ENCODE assay signal across 15 cellular contexts in the genomic region with DNA sequence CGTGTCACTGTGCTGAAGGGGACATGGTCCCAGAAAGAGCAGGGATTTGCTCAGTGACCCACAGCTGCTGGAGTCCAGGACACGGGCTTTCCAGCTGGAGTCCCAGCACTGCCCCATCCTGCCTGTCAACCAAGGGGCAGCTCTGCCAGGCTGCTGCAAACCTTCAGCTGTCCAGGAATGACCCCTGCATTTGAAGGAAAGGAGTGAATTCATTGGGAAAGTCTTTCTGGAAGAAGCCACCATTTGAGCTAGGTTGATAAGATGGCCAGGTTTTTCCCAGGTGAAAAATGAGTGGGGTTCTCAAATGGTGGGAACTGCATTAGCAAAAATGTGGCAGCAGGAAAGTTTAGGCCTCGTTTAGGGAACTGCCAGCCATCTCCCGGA. TPM values are rescaled to one million over a fixed set of nuclear protein-coding genes. Genes with fewer than 3 reads are reported as not detected.
DNase-seq lines count a peak whose midpoint lies in the region; ATAC-seq and TF ChIP-seq lines count a peak whose summit lies in the region.
"Had no signal": no experiment of that assay in that cellular context is flagged by ENCODE, and none has a peak within 500 bp of the region (broad histone marks: within the 10 kb centered on the region; RNA-seq: fewer than 3 reads in every experiment).

No MANE protein-coding gene starts in this region.

- TF ChIP-seq CTCF in upper lobe of left lung (IDR thresholded peaks at IDR 0.05) = no peak

- 70% methylated on average over 4 of the region's 4 CpGs for WGBS in right cardiac atrium
- 87 to 92% methylated on average over 4 of the region's 4 CpGs for WGBS in upper lobe of left lung, 2 donors

- peak overlapping the region; percentile 10 for H3K4me3 Mint-ChIP-seq in activated T-cell treated with anti-CD3 and anti-CD28 coated beads, Interleukin-2, amount 50 U/mL, for 24 hours
- no peak overlapping the region for H3K4me3 Mint-ChIP-seq in activated CD4-positive, alpha-beta memory T cell treated with anti-CD3 and anti-CD28 coated beads for 36 hours
- peak overlapping the region; percentile 80 for H3K4me3 Mint-ChIP-seq in stimulated activated effector memory CD8-positive, alpha-beta T cell treated with anti-CD3 and anti-CD28 coated beads, Interleukin-12 subunit alpha, Interleukin-12 subunit beta, amount 100 ng/mL, for 72 hours

- peaks cover 88% of the 10 kb centered on the region for H3K36me3 Mint-ChIP-seq in activated T-cell treated with anti-CD3 and anti-CD28 coated beads, Interleukin-2, amount 50 U/mL, for 24 hours (ENCODE audit: low read depth)
- peaks cover 31% of the 10 kb centered on the region for H3K36me3 Mint-ChIP-seq in activated CD4-positive, alpha-beta memory T cell treated with anti-CD3 and anti-CD28 coated beads for 36 hours
- H3K36me3 Mint-ChIP-seq in stimulated activated effector memory CD8-positive, alpha-beta T cell treated with anti-CD3 and anti-CD28 coated beads, Interleukin-12 subunit alpha, Interleukin-12 subunit beta, amount 100 ng/mL, for 72 hours = peaks cover 94% of the 10 kb centered on the region

- no peak for DNase-seq in activated T-cell treated with anti-CD3 and anti-CD28 coated beads, Interleukin-2, amount 50 U/mL, for 24 hours
- DNase-seq in activated T-cell treated with anti-CD3 and anti-CD28 coated beads, Interleukin-2, amount 50 U/mL, for 48 hours = no peak
- no peak for DNase-seq in activated CD4-positive, alpha-beta memory T cell treated with anti-CD3 and anti-CD28 coated beads for 36 hours
- no peak for DNase-seq in right cardiac atrium
- no peak for DNase-seq in stimulated activated effector memory CD8-positive, alpha-beta T cell treated with anti-CD3 and anti-CD28 coated beads, Interleukin-12 subunit alpha, Interleukin-12 subunit beta, amount 100 ng/mL, for 72 hours (ENCODE audit: low spot score in 2 of 2)
- no peak for DNase-seq in upper lobe of left lung
- no peak for DNase-seq in anterior cingulate cortex (lab: John Stamatoyannopoulos, UW)
- DNase-seq: activated naive CD4-positive, alpha-beta T cell treated with anti-CD3 and anti-CD28 coated beads, Interleukin-2, amount 50 U/mL, for 16 hours; GM23248; NCI-H2081 treated with DMSO at 0.1 percent for 48 hours; stimulated activated CD8-positive, alpha-beta memory T cell treated with anti-CD3 and anti-CD28 coated beads, Interleukin-4, amount 100 ng/mL, for 48 hours had no signal

- TF ChIP-seq POLR2A in upper lobe of left lung (IDR thresholded peaks at IDR 0.05) = no peak

- intact Hi-C loops in activated CD4-positive, alpha-beta memory T cell treated with anti-CD3 and anti-CD28 coated beads for 36 hours (cut with micrococcal nuclease) = no loop called here
- intact Hi-C loops in right cardiac atrium (cut with DNase I) = no loop called here

- H3K9me3 Mint-ChIP-seq in activated T-cell treated with anti-CD3 and anti-CD28 coated beads, Interleukin-2, amount 50 U/mL, for 24 hours = no peaks in the 10 kb centered on the region
- no peaks in the 10 kb centered on the region for H3K9me3 Mint-ChIP-seq in activated CD4-positive, alpha-beta memory T cell treated with anti-CD3 and anti-CD28 coated beads for 36 hours
- H3K9me3 Mint-ChIP-seq in stimulated activated effector memory CD8-positive, alpha-beta T cell treated with anti-CD3 and anti-CD28 coated beads, Interleukin-12 subunit alpha, Interleukin-12 subunit beta, amount 100 ng/mL, for 72 hours = no peaks in the 10 kb centered on the region

- H3K4me1 ChIP-seq in right cardiac atrium (ENCODE audit: control insufficient read depth, insufficient read depth, low read length) (peaks cover 2% of the 10 kb centered on the region), upper lobe of left lung (peaks cover 18 to 37% (median 27%) of the 10 kb centered on the region in 4 donors)

- H3K4me1 Mint-ChIP-seq in activated T-cell treated with anti-CD3 and anti-CD28 coated beads, Interleukin-2, amount 50 U/mL, for 24 hours (ENCODE audit: low read depth) = peaks cover 43% of the 10 kb centered on the region
- H3K4me1 Mint-ChIP-seq in activated CD4-positive, alpha-beta memory T cell treated with anti-CD3 and anti-CD28 coated beads for 36 hours (ENCODE audit: low read depth) = peaks cover 30% of the 10 kb centered on the region
- peaks cover 82% of the 10 kb centered on the region for H3K4me1 Mint-ChIP-seq in stimulated activated effector memory CD8-positive, alpha-beta T cell treated with anti-CD3 and anti-CD28 coated beads, Interleukin-12 subunit alpha, Interleukin-12 subunit beta, amount 100 ng/mL, for 72 hours

- H3K4me3 ChIP-seq in right cardiac atrium (ENCODE audit: low read length) (no peak overlapping the region), upper lobe of left lung (no peak overlapping the region)
- H3K4me3 ChIP-seq: GM23248, SK-N-MC had no signal

- CTCF ChIA-PET in activated CD4-positive, alpha-beta memory T cell treated with anti-CD3 and anti-CD28 coated beads for 36 hours (lab: Charles Lee) = interaction anchor here (4.8 to 10.1 kb wide), 3 partner anchors 8 to 45 kb away, joined by 66 to 126 read pairs (median 77); partner anchors contain the start of genes EHBP1L1, FAM89B and ZNRD2

- ATAC-seq in right cardiac atrium (no peak), GM19395 (IDR thresholded peaks at IDR 0.05; ENCODE audit: unreplicated experiment) (no peak), upper lobe of left lung (ENCODE audit: low FRiP score in 2 of 2) (no peak)
- ATAC-seq in stimulated activated effector memory CD8-positive, alpha-beta T cell treated with anti-CD3 and anti-CD28 coated beads, Interleukin-12 subunit alpha, Interleukin-12 subunit beta, amount 100 ng/mL, for 72 hours = no peak

- H3K27ac Mint-ChIP-seq in activated T-cell treated with anti-CD3 and anti-CD28 coated beads, Interleukin-2, amount 50 U/mL, for 24 hours = peak overlapping the region; percentile 77
- H3K27ac Mint-ChIP-seq in activated CD4-positive, alpha-beta memory T cell treated with anti-CD3 and anti-CD28 coated beads for 36 hours = peak overlapping the region; percentile 62
- H3K27ac Mint-ChIP-seq in stimulated activated effector memory CD8-positive, alpha-beta T cell treated with anti-CD3 and anti-CD28 coated beads, Interleukin-12 subunit alpha, Interleukin-12 subunit beta, amount 100 ng/mL, for 72 hours = peak overlapping the region; percentile 96

- H3K36me3 ChIP-seq in upper lobe of left lung = peaks cover 0 to 71% (median 46%) of the 10 kb centered on the region in 4 donors

- H3K27ac ChIP-seq in right cardiac atrium (ENCODE audit: low read length) = peak overlapping the region; percentile 64
- H3K27ac ChIP-seq in upper lobe of left lung = peak overlapping the region in 2 of 4 donors; percentile 45 to 81
- H3K27ac ChIP-seq: GM23248, HL-60, SK-N-MC had no signal

- TF ChIP-seq EP300 in upper lobe of left lung (IDR thresholded peaks at IDR 0.05) = no peak

- POLR2A ChIA-PET in activated CD4-positive, alpha-beta memory T cell treated with anti-CD3 and anti-CD28 coated beads for 36 hours (lab: Charles Lee) = interaction anchor here (0.9 to 5.9 kb wide), 3 partner anchors 10 to 29 kb away, joined by 3 to 68 read pairs (median 3); partner anchors contain the start of genes EHBP1L1 and PCNX3

- H3K27me3 Mint-ChIP-seq in activated T-cell treated with anti-CD3 and anti-CD28 coated beads, Interleukin-2, amount 50 U/mL, for 24 hours = no peaks in the 10 kb centered on the region
- H3K27me3 Mint-ChIP-seq in activated CD4-positive, alpha-beta memory T cell treated with anti-CD3 and anti-CD28 coated beads for 36 hours = no peaks in the 10 kb centered on the region

- H3K9me3 ChIP-seq in right cardiac atrium (ENCODE audit: control insufficient read depth, low read length) (no peaks in the 10 kb centered on the region), upper lobe of left lung (no peaks in the 10 kb centered on the region)

- no peaks in the 10 kb centered on the region for H3K27me3 ChIP-seq in right cardiac atrium (ENCODE audit: control insufficient read depth, insufficient read depth)
- H3K27me3 ChIP-seq in upper lobe of left lung = no peaks in the 10 kb centered on the region

RNA-seq across cellular contexts. Expression of gene KCNK7, which starts 9.4 kb away (rescaled TPM):
- under 1 TPM; 0.29 to 0.31 TPM for total RNA-seq in activated CD4-positive, alpha-beta memory T cell treated with anti-CD3 and anti-CD28 coated beads for 36 hours
- total RNA-seq in right cardiac atrium = under 1 TPM; 0.28 to 0.88 (median 0.55) TPM
- 0.18 TPM for polyA plus RNA-seq in right cardiac atrium
- 1 to 10 TPM in 4 of 6 donors, under 1 TPM in 1, not detected in 1; 0.59 to 3.7 (median 1.7) TPM for total RNA-seq in upper lobe of left lung
- total RNA-seq: GM23248, kidney epithelial cell had no signal
- polyA plus RNA-seq: GM23248 had no signal

RNA-seq across cellular contexts. Expression of gene EHBP1L1, which starts 10.4 kb away (rescaled TPM):
- 100 to 1,000 TPM; 137 to 141 TPM for total RNA-seq in activated CD4-positive, alpha-beta memory T cell treated with anti-CD3 and anti-CD28 coated beads for 36 hours
- total RNA-seq in right cardiac atrium (10 to 100 TPM; 43.9 to 80.2 (median 48.2) TPM), upper lobe of left lung (100 to 1,000 TPM in 4 of 6 donors, 10 to 100 TPM in 2; 70.4 to 220 (median 133) TPM)
- 35.7 TPM for polyA plus RNA-seq in right cardiac atrium

RNA-seq across cellular contexts. Expression of gene FAM89B, which starts 13.9 kb away (rescaled TPM):
- 10 to 100 TPM; 25.3 to 28.3 TPM for total RNA-seq in activated CD4-positive, alpha-beta memory T cell treated with anti-CD3 and anti-CD28 coated beads for 36 hours
- total RNA-seq in right cardiac atrium (10 to 100 TPM; 40.5 to 46.6 (median 45.9) TPM), upper lobe of left lung (10 to 100 TPM; 27.9 to 65.8 (median 45.3) TPM)
- 43.0 TPM for polyA plus RNA-seq in right cardiac atrium

RNA-seq across cellular contexts. Expression of gene ZNRD2, which starts 16.0 kb away (rescaled TPM):
- 10 to 100 TPM; 48.1 to 51.1 TPM for total RNA-seq in activated CD4-positive, alpha-beta memory T cell treated with anti-CD3 and anti-CD28 coated beads for 36 hours
- total RNA-seq in right cardiac atrium (10 to 100 TPM; 32.6 to 35.3 (median 34.9) TPM), upper lobe of left lung (10 to 100 TPM; 22.6 to 60.7 (median 39.7) TPM)
- 56.8 TPM for polyA plus RNA-seq in right cardiac atrium

RNA-seq across cellular contexts. Expression of gene MAP3K11, which starts 27.8 kb away (rescaled TPM):
- 10 to 100 TPM; 56.7 to 62.6 TPM for total RNA-seq in activated CD4-positive, alpha-beta memory T cell treated with anti-CD3 and anti-CD28 coated beads for 36 hours
- total RNA-seq in right cardiac atrium (10 to 100 TPM; 35.0 to 41.2 (median 38.1) TPM), upper lobe of left lung (100 to 1,000 TPM in 4 of 6 donors, 10 to 100 TPM in 2; 52.1 to 132 (median 107) TPM)
- polyA plus RNA-seq in right cardiac atrium = 30.8 TPM
